Comparison of ENCODE assay signal across 1 cellular context in the genomic region with DNA sequence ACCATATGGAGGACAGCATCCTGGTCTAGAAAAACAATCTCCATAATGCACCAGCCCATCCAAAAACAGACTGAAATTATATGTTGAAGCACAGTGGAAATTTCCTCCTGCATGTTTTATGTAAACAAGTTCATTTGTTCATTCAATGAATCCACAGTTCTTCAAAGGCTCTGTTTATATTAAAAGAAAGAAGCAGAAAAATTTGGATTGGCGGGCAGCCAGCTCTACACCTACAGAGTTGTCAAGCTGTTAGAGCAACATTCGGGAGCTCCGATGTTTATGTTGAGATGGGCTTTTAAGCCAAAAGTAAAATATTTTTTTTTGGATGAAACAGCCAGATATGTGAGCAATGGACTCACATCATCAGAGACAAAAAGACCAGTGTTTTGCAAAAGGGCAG.
TF ChIP-seq lines count a peak whose summit lies in the region.

No MANE protein-coding gene starts in this region.

TF ChIP-seq in HepG2, 621 proteins besides CTCF, POLR2A, EP300 and RAD21 (continued from another document and continues in another):
- TF ChIP-seq FOXJ3 (CRISPR knock-in tag; IDR thresholded peaks at IDR 0.05; ENCODE audit: borderline replicate concordance) (peak; percentile 36; the same call in 1 of the 2 replicates), TBX2 (CRISPR knock-in tag; IDR thresholded peaks at IDR 0.05; ENCODE audit: borderline replicate concordance) (peak; percentile 59; the same call in 1 of the 2 replicates), SOX13 (IDR thresholded peaks at IDR 0.05) (no peak), SOX13 (CRISPR knock-in tag; conservative IDR thresholded peaks at IDR 0.05 in 1 of 2, IDR thresholded peaks at IDR 0.05 in 1 of 2) (peak in 1 of 2 experiments; percentile 59; a peak in 1 of 4 replicates), MEIS2 (CRISPR knock-in tag; IDR thresholded peaks at IDR 0.05) (no peak), ATF7 (IDR thresholded peaks at IDR 0.05) (no peak), ATF7 (CRISPR knock-in tag; IDR thresholded peaks at IDR 0.05) (no peak), RARA (CRISPR knock-in tag; IDR thresholded peaks at IDR 0.05) (0 out of 2 replicates have a peak, but pooled peaks have one; percentile 7), NFIC (IDR thresholded peaks at IDR 0.05; ENCODE audit: low read length) (peak; percentile 52; the same call in 1 of the 2 replicates), TSC22D2 (CRISPR knock-in tag; IDR thresholded peaks at IDR 0.05; ENCODE audit: borderline replicate concordance) (no peak), ZNF569 (CRISPR knock-in tag; IDR thresholded peaks at IDR 0.05; ENCODE audit: borderline replicate concordance) (no peak), ZFP82 (CRISPR knock-in tag; IDR thresholded peaks at IDR 0.05; ENCODE audit: borderline replicate concordance) (no peak), NAIF1 (CRISPR knock-in tag; IDR thresholded peaks at IDR 0.05; ENCODE audit: borderline replicate concordance) (no peak), KDM3A (CRISPR knock-in tag; IDR thresholded peaks at IDR 0.05; ENCODE audit: low read depth) (no peak), PRDM15 (CRISPR knock-in tag; IDR thresholded peaks at IDR 0.05) (no peak), DNMT3B (CRISPR knock-in tag; conservative IDR thresholded peaks at IDR 0.05) (no peak), TGIF2 (CRISPR knock-in tag; IDR thresholded peaks at IDR 0.05) (no peak), BCL6 (CRISPR knock-in tag; IDR thresholded peaks at IDR 0.05) (peak; percentile 30; the same call in 1 of the 2 replicates), AFF4 (CRISPR knock-in tag; IDR thresholded peaks at IDR 0.05) (no peak), FOSL2 (CRISPR knock-in tag; IDR thresholded peaks at IDR 0.05) (0 out of 2 replicates have a peak, but pooled peaks have one; percentile 3), SNAPC5 (CRISPR knock-in tag; IDR thresholded peaks at IDR 0.05; ENCODE audit: borderline replicate concordance) (no peak), SOX6 (IDR thresholded peaks at IDR 0.05) (no peak), SOX6 (CRISPR knock-in tag; IDR thresholded peaks at IDR 0.05) (0 out of 2 replicates have a peak, but pooled peaks have one; percentile 36)
- TF ChIP-seq, protein P1, sequence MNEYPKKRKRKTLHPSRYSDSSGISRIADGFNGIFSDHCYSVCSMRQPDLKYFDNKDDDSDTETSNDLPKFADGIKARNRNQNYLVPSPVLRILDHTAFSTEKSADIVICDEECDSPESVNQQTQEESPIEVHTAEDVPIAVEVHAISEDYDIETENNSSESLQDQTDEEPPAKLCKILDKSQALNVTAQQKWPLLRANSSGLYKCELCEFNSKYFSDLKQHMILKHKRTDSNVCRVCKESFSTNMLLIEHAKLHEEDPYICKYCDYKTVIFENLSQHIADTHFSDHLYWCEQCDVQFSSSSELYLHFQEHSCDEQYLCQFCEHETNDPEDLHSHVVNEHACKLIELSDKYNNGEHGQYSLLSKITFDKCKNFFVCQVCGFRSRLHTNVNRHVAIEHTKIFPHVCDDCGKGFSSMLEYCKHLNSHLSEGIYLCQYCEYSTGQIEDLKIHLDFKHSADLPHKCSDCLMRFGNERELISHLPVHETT (CRISPR knock-in tag; conservative IDR thresholded peaks at IDR 0.05) = no peak
- TF ChIP-seq, protein P2, sequence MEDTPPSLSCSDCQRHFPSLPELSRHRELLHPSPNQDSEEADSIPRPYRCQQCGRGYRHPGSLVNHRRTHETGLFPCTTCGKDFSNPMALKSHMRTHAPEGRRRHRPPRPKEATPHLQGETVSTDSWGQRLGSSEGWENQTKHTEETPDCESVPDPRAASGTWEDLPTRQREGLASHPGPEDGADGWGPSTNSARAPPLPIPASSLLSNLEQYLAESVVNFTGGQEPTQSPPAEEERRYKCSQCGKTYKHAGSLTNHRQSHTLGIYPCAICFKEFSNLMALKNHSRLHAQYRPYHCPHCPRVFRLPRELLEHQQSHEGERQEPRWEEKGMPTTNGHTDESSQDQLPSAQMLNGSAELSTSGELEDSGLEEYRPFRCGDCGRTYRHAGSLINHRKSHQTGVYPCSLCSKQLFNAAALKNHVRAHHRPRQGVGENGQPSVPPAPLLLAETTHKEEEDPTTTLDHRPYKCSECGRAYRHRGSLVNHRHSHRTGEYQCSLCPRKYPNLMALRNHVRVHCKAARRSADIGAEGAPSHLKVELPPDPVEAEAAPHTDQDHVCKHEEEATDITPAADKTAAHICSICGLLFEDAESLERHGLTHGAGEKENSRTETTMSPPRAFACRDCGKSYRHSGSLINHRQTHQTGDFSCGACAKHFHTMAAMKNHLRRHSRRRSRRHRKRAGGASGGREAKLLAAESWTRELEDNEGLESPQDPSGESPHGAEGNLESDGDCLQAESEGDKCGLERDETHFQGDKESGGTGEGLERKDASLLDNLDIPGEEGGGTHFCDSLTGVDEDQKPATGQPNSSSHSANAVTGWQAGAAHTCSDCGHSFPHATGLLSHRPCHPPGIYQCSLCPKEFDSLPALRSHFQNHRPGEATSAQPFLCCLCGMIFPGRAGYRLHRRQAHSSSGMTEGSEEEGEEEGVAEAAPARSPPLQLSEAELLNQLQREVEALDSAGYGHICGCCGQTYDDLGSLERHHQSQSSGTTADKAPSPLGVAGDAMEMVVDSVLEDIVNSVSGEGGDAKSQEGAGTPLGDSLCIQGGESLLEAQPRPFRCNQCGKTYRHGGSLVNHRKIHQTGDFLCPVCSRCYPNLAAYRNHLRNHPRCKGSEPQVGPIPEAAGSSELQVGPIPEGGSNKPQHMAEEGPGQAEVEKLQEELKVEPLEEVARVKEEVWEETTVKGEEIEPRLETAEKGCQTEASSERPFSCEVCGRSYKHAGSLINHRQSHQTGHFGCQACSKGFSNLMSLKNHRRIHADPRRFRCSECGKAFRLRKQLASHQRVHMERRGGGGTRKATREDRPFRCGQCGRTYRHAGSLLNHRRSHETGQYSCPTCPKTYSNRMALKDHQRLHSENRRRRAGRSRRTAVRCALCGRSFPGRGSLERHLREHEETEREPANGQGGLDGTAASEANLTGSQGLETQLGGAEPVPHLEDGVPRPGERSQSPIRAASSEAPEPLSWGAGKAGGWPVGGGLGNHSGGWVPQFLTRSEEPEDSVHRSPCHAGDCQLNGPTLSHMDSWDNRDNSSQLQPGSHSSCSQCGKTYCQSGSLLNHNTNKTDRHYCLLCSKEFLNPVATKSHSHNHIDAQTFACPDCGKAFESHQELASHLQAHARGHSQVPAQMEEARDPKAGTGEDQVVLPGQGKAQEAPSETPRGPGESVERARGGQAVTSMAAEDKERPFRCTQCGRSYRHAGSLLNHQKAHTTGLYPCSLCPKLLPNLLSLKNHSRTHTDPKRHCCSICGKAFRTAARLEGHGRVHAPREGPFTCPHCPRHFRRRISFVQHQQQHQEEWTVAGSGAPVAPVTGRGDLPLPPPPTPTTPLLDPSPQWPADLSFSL (CRISPR knock-in tag; IDR thresholded peaks at IDR 0.05) = no peak
- TF ChIP-seq, protein P3, sequence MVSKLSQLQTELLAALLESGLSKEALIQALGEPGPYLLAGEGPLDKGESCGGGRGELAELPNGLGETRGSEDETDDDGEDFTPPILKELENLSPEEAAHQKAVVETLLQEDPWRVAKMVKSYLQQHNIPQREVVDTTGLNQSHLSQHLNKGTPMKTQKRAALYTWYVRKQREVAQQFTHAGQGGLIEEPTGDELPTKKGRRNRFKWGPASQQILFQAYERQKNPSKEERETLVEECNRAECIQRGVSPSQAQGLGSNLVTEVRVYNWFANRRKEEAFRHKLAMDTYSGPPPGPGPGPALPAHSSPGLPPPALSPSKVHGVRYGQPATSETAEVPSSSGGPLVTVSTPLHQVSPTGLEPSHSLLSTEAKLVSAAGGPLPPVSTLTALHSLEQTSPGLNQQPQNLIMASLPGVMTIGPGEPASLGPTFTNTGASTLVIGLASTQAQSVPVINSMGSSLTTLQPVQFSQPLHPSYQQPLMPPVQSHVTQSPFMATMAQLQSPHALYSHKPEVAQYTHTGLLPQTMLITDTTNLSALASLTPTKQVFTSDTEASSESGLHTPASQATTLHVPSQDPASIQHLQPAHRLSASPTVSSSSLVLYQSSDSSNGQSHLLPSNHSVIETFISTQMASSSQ (IDR thresholded peaks at IDR 0.05; ENCODE audit: low read depth) = no peak
- TF ChIP-seq, protein P3 (CRISPR knock-in tag; IDR thresholded peaks at IDR 0.05; ENCODE audit: borderline replicate concordance) = peak; percentile 37; the same call in 1 of the 2 replicates
- TF ChIP-seq, protein P4, sequence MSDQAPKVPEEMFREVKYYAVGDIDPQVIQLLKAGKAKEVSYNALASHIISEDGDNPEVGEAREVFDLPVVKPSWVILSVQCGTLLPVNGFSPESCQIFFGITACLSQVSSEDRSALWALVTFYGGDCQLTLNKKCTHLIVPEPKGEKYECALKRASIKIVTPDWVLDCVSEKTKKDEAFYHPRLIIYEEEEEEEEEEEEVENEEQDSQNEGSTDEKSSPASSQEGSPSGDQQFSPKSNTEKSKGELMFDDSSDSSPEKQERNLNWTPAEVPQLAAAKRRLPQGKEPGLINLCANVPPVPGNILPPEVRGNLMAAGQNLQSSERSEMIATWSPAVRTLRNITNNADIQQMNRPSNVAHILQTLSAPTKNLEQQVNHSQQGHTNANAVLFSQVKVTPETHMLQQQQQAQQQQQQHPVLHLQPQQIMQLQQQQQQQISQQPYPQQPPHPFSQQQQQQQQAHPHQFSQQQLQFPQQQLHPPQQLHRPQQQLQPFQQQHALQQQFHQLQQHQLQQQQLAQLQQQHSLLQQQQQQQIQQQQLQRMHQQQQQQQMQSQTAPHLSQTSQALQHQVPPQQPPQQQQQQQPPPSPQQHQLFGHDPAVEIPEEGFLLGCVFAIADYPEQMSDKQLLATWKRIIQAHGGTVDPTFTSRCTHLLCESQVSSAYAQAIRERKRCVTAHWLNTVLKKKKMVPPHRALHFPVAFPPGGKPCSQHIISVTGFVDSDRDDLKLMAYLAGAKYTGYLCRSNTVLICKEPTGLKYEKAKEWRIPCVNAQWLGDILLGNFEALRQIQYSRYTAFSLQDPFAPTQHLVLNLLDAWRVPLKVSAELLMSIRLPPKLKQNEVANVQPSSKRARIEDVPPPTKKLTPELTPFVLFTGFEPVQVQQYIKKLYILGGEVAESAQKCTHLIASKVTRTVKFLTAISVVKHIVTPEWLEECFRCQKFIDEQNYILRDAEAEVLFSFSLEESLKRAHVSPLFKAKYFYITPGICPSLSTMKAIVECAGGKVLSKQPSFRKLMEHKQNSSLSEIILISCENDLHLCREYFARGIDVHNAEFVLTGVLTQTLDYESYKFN (CRISPR knock-in tag; conservative IDR thresholded peaks at IDR 0.05) = peak; percentile 48; the same call in 1 of the 2 replicates
